In genomic region chr15:84775867-84776449, GRCh38 we compare ENCODE assay signal across 15 cellular contexts. TPM values are rescaled to one million over a fixed set of nuclear protein-coding genes. Genes with fewer than 3 reads are reported as not detected.
A peak's percentile ranks its signal among the peaks of the same experiment; 100 is the strongest.
DNase-seq lines count a peak whose midpoint lies in the region; ATAC-seq and TF ChIP-seq lines count a peak whose summit lies in the region.
"Had no signal": no experiment of that assay in that cellular context is flagged by ENCODE, and none has a peak within 500 bp of the region (broad histone marks: within the 10 kb centered on the region; RNA-seq: fewer than 3 reads in every experiment).

No MANE protein-coding gene starts in this region.

- H3K9me3 Mint-ChIP-seq in CD4-positive, CD25-positive, alpha-beta regulatory T cell = no peaks in the 10 kb centered on the region
- no peaks in the 10 kb centered on the region for H3K9me3 Mint-ChIP-seq in activated B cell treated with CpG ODN at 0.5 μM for 24 hours
- H3K9me3 Mint-ChIP-seq: H9 had no signal

- no peak overlapping the region for H3K4me3 ChIP-seq in CD4-positive, CD25-positive, alpha-beta regulatory T cell (ENCODE audit: low read depth, low read length)
- no peak overlapping the region for H3K4me3 ChIP-seq in tibial artery
- H3K4me3 ChIP-seq: BLaER1, SJCRH30 had no signal

- intact Hi-C loops in activated B cell treated with CpG ODN at 0.5 μM for 24 hours (cut with micrococcal nuclease) = no loop called here
- intact Hi-C loops in tibial artery (cut with DNase I; ENCODE audit: low total_unique reads) = no loop called here
- intact Hi-C loops in left cardiac atrium (cut with DNase I) = no loop called here

- H3K27me3 Mint-ChIP-seq in CD4-positive, CD25-positive, alpha-beta regulatory T cell = no peaks in the 10 kb centered on the region
- H3K27me3 Mint-ChIP-seq in activated B cell treated with CpG ODN at 0.5 μM for 24 hours = no peaks in the 10 kb centered on the region

- H3K27ac ChIP-seq in 22Rv1 (peak overlapping the region; percentile 40), tibial artery (no peak overlapping the region)
- H3K27ac ChIP-seq in CD4-positive, CD25-positive, alpha-beta regulatory T cell (ENCODE audit: insufficient read depth, low read length, poor library complexity, severe bottlenecking) = no peak overlapping the region
- H3K27ac ChIP-seq: BLaER1, SJCRH30 had no signal

- H3K4me3 Mint-ChIP-seq in CD4-positive, CD25-positive, alpha-beta regulatory T cell = no peak overlapping the region
- H3K4me3 Mint-ChIP-seq in activated B cell treated with CpG ODN at 0.5 μM for 24 hours = no peak overlapping the region
- H3K4me3 Mint-ChIP-seq: H9 had no signal

- CTCF ChIA-PET in activated B cell treated with CpG ODN at 0.5 μM for 24 hours (lab: Charles Lee) = no interaction called here

- DNase-seq in CD4-positive, CD25-positive, alpha-beta regulatory T cell = no peak
- DNase-seq in activated B cell treated with CpG ODN at 0.5 μM for 24 hours = no peak
- peak; percentile 7 for DNase-seq in myocyte (ENCODE audit: low read depth)
- DNase-seq in tibial artery = no peak
- no peak for DNase-seq in NCI-H446 treated with DMSO at 0.1 percent for 48 hours (lab: John Stamatoyannopoulos, UW)
- DNase-seq in left cardiac atrium = no peak
- DNase-seq: EL, H9, NCI-H146, NCI-H2081 treated with DMSO at 0.1 percent for 48 hours, NCI-H526, RPMI8226 had no signal

- peaks cover 3% of the 10 kb centered on the region for H3K4me1 ChIP-seq in CD4-positive, CD25-positive, alpha-beta regulatory T cell (ENCODE audit: control insufficient read depth, insufficient read depth, low read length, poor library complexity, severe bottlenecking)
- peaks cover 0 to 40% (median 11%) of the 10 kb centered on the region in 4 donors for H3K4me1 ChIP-seq in tibial artery
- H3K4me1 ChIP-seq: SJCRH30 had no signal

- H3K36me3 Mint-ChIP-seq in CD4-positive, CD25-positive, alpha-beta regulatory T cell = peaks cover 19% of the 10 kb centered on the region
- H3K36me3 Mint-ChIP-seq in activated B cell treated with CpG ODN at 0.5 μM for 24 hours (ENCODE audit: low read depth) = peaks cover 50% of the 10 kb centered on the region

- peaks cover 20% of the 10 kb centered on the region for H3K36me3 ChIP-seq in CD4-positive, CD25-positive, alpha-beta regulatory T cell (ENCODE audit: control insufficient read depth, insufficient read depth, low read length)
- H3K36me3 ChIP-seq in tibial artery = peaks cover 0 to 19% (median 7%) of the 10 kb centered on the region in 3 donors

- H3K27me3 ChIP-seq in CD4-positive, CD25-positive, alpha-beta regulatory T cell (ENCODE audit: control insufficient read depth, insufficient read depth, low read length) = no peaks in the 10 kb centered on the region
- no peaks in the 10 kb centered on the region for H3K27me3 ChIP-seq in tibial artery
- H3K27me3 ChIP-seq: BLaER1, SJCRH30 had no signal

- peaks cover 31 to 55% (median 40%) of the 10 kb centered on the region in 4 donors for H3K4me1 Mint-ChIP-seq in CD4-positive, CD25-positive, alpha-beta regulatory T cell
- H3K4me1 Mint-ChIP-seq in activated B cell treated with CpG ODN at 0.5 μM for 24 hours = peaks cover 30% of the 10 kb centered on the region

- no peak for ATAC-seq in CD4-positive, CD25-positive, alpha-beta regulatory T cell (ENCODE audit: low read depth in 2 of 2)
- no peak for ATAC-seq in activated B cell treated with CpG ODN at 0.5 μM for 24 hours (ENCODE audit: low read depth)
- no peak for ATAC-seq in left cardiac atrium

- H3K27ac Mint-ChIP-seq in CD4-positive, CD25-positive, alpha-beta regulatory T cell = peak overlapping the region; percentile 26 to 71 (median 46)
- peak overlapping the region; percentile 46 for H3K27ac Mint-ChIP-seq in activated B cell treated with CpG ODN at 0.5 μM for 24 hours

- POLR2A ChIA-PET in activated B cell treated with CpG ODN at 0.5 μM for 24 hours (lab: Charles Lee) = interaction anchor here (0.9 kb wide), 1 partner anchor 41 kb away, joined by 3 read pairs; no protein-coding TSS in a partner anchor

- TF ChIP-seq CTCF in 22Rv1 (IDR thresholded peaks at IDR 0.05) = no peak
- no peak for TF ChIP-seq CTCF in activated B cell treated with CpG ODN at 0.5 μM for 24 hours (IDR thresholded peaks at IDR 0.05)
- no peak for TF ChIP-seq CTCF in tibial artery (IDR thresholded peaks at IDR 0.05)

- H3K9me3 ChIP-seq in CD4-positive, CD25-positive, alpha-beta regulatory T cell (ENCODE audit: control insufficient read depth in 2 of 2, low read length in 2 of 2) = no peaks in the 10 kb centered on the region
- no peaks in the 10 kb centered on the region for H3K9me3 ChIP-seq in tibial artery
- H3K9me3 ChIP-seq: BLaER1, SJCRH30 had no signal

RNA-seq across cellular contexts. Expression of gene ZNF592, which starts 27.6 kb away (rescaled TPM):
- 39.8 TPM for total RNA-seq in CD4-positive, CD25-positive, alpha-beta regulatory T cell
- polyA plus RNA-seq in CD4-positive, CD25-positive, alpha-beta regulatory T cell = 1 to 10 TPM; 3.8 to 4.3 (median 4.2) TPM
- total RNA-seq in activated B cell treated with CpG ODN at 0.5 μM for 24 hours (40.6 and 44.3 TPM in 2 replicates), myocyte (13.3 and 13.7 TPM in 2 replicates), left cardiac atrium (10 to 100 TPM; 17.0 to 19.3 TPM)
- polyA plus RNA-seq in myocyte (2012) = 27.1 TPM

RNA-seq across cellular contexts. Expression of gene ALPK3, which starts 41.2 kb away (rescaled TPM):
- 0.22 TPM for total RNA-seq in CD4-positive, CD25-positive, alpha-beta regulatory T cell
- not detected for polyA plus RNA-seq in CD4-positive, CD25-positive, alpha-beta regulatory T cell
- 0.12 and 0.20 TPM in 2 replicates for total RNA-seq in activated B cell treated with CpG ODN at 0.5 μM for 24 hours
- 172 and 190 TPM in 2 replicates for total RNA-seq in myocyte
- 65.6 TPM for polyA plus RNA-seq in myocyte (2012)
- 10 to 100 TPM; 59.9 to 75.7 TPM for total RNA-seq in left cardiac atrium

Comparison
In these comparisons a context has a peak if more than half of its experiments do, and no peak if none do; other contexts are left out.
1. RNA of gene ALPK3, which starts 41.2 kb away (total RNA-seq): 172 to 190 TPM in myocyte and 59.9 to 75.7 TPM in left cardiac atrium; 0.22 TPM in CD4-positive, CD25-positive, alpha-beta regulatory T cell (single experiment) and 0.12 to 0.20 TPM in activated B cell treated with CpG ODN at 0.5 μM for 24 hours; every median in the first group is over 10 times any median in the second.